Comparison of ENCODE assay signal across 21 cellular contexts in genomic region chr3:177689077-177689476, GRCh38.
DNase-seq lines count a peak whose midpoint lies in the region; ATAC-seq, FAIRE-seq and TF ChIP-seq lines count a peak whose summit lies in the region.
"Had no signal": no experiment of that assay in that cellular context is flagged by ENCODE, and none has a peak within 500 bp of the region (broad histone marks: within the 10 kb centered on the region; RNA-seq: fewer than 3 reads in every experiment).

No MANE protein-coding gene starts in this region.

- H3K36me3 ChIP-seq in Loucy (ENCODE audit: insufficient read depth, low read length) (no peaks in the 10 kb centered on the region), neuronal stem cell (replicated peaks in 1 of 2; ENCODE audit: control insufficient read depth in 2 of 2, insufficient read depth in 2 of 2, low read length in 2 of 2) (no peaks in the 10 kb centered on the region)
- H3K36me3 ChIP-seq: BE2C had no signal

- TF ChIP-seq CTCF in Loucy (conservative IDR thresholded peaks at IDR 0.05; ENCODE audit: low read length) (no peak), VCaP (conservative IDR thresholded peaks at IDR 0.05) (no peak), D721Med (IDR thresholded peaks at IDR 0.05; ENCODE audit: insufficient read depth, missing control alignments) (no peak)

- peaks cover 12% of the 10 kb centered on the region; the same call in 1 of the 2 replicates for H3F3A ChIP-seq in Loucy (ENCODE audit: low read depth)

- DNase-seq in neuronal stem cell (ENCODE audit: low spot score), result no peak
- DNase-seq in D721Med (ENCODE audit: insufficient read length, low spot score), result no peak
- DNase-seq in Right ventricle myocardium inferior (ENCODE audit: missing footprints), result no peak
- no peak for DNase-seq in NOMO-1 treated with dmso at 0.1 percent for 144 hours (lab: John Stamatoyannopoulos, UW; ENCODE audit: unreplicated experiment)
- DNase-seq: 8988T; ACHN; BE2C; C1 segment of cervical spinal cord; CD4-positive, alpha-beta memory T cell; CD4-positive, CD25-positive, alpha-beta regulatory T cell; CD8-positive, alpha-beta memory T cell; COR-L47; DMS79 treated with DMSO at 0.1 percent for 48 hours; GF-D8 had no signal

- H2BK5ac ChIP-seq in neuronal stem cell (ENCODE audit: low read length), result no peak overlapping the region

- no peak overlapping the region for H4K91ac ChIP-seq in neuronal stem cell (ENCODE audit: low read depth, low read length, poor library complexity)

- H3K27me3 ChIP-seq in Loucy (ENCODE audit: insufficient read depth, low read length, poor library complexity, severe bottlenecking) (no peaks in the 10 kb centered on the region), neuronal stem cell (ENCODE audit: control insufficient read depth in 3 of 3, insufficient read depth in 3 of 3, low read depth in 1 of 3, low read length in 3 of 3) (no peaks in the 10 kb centered on the region)
- H3K27me3 ChIP-seq: BE2C, BLaER1 had no signal

- H3K27ac ChIP-seq in VCaP (peak overlapping the region; percentile 42), neuronal stem cell (replicated peaks; ENCODE audit: low read length) (no peak overlapping the region)
- H3K27ac ChIP-seq: BLaER1 had no signal

- no peaks in the 10 kb centered on the region for H3K9me2 ChIP-seq in Loucy (replicated peaks; ENCODE audit: low read depth, low read length)

- no peak overlapping the region for H2AK5ac ChIP-seq in neuronal stem cell (ENCODE audit: low read depth, low read length)

- peak overlapping the region; percentile 51 for H3K9ac ChIP-seq in Loucy (ENCODE audit: low read depth, low read length, poor library complexity, severe bottlenecking)
- H3K9ac ChIP-seq in neuronal stem cell (ENCODE audit: low read depth, low read length, poor library complexity), result no peak overlapping the region
- H3K9ac ChIP-seq: BLaER1 had no signal

- H4K20me1 ChIP-seq in Loucy (ENCODE audit: insufficient read depth, low read length, poor library complexity, severe bottlenecking), result no peaks in the 10 kb centered on the region
- H4K20me1 ChIP-seq: BLaER1 had no signal

- no peaks in the 10 kb centered on the region for H3K79me1 ChIP-seq in neuronal stem cell (ENCODE audit: low read depth, low read length)

- intact Hi-C loops in Right ventricle myocardium inferior (cut with DNase I), result no loop called here

- H3K14ac ChIP-seq in neuronal stem cell (ENCODE audit: low read length), result no peak overlapping the region

- no peak overlapping the region for H2BK12ac ChIP-seq in neuronal stem cell (ENCODE audit: low read length)

- peak overlapping the region; percentile 31 for H3K4me2 ChIP-seq in Loucy (ENCODE audit: low read depth, low read length, poor library complexity, severe bottlenecking)
- no peak overlapping the region for H3K4me2 ChIP-seq in neuronal stem cell (ENCODE audit: insufficient read depth, low read length, poor library complexity, severe bottlenecking)

- no peak for FAIRE-seq in D721Med (lab: Jason Lieb, UNC)
- FAIRE-seq: A204.1, G401.6, GM12891, GM19239 had no signal

- H3K9me3 ChIP-seq in Loucy (ENCODE audit: insufficient read depth, low read depth, low read length) (no peaks in the 10 kb centered on the region), neuronal stem cell (replicated peaks in 1 of 2; ENCODE audit: control insufficient read depth in 2 of 2, insufficient read depth in 1 of 2, low read depth in 1 of 2, low read length in 2 of 2) (no peaks in the 10 kb centered on the region)
- H3K9me3 ChIP-seq: BE2C had no signal

- no peak overlapping the region for H4K8ac ChIP-seq in neuronal stem cell (ENCODE audit: low read depth, low read length)

- no peak overlapping the region for H3K4ac ChIP-seq in neuronal stem cell (ENCODE audit: low read length)

- H2AFZ ChIP-seq in Loucy (ENCODE audit: low read length), result no peak overlapping the region
- peak overlapping the region; percentile 12 for H2AFZ ChIP-seq in neuronal stem cell (ENCODE audit: low read length)

- H3K23ac ChIP-seq in neuronal stem cell (ENCODE audit: low read depth, low read length, poor library complexity), result no peak overlapping the region

- H3K4me3 ChIP-seq in Loucy (ENCODE audit: low read length, poor library complexity, severe bottlenecking), result no peak overlapping the region
- H3K4me3 ChIP-seq in neuronal stem cell (ENCODE audit: low read length in 2 of 2), result no peak overlapping the region
- H3K4me3 ChIP-seq: BLaER1 had no signal

- no peaks in the 10 kb centered on the region for H3K79me2 ChIP-seq in Loucy (ENCODE audit: insufficient read depth, low read length)

- no peak overlapping the region for H3K18ac ChIP-seq in neuronal stem cell (ENCODE audit: low read length)

- peaks cover 83% of the 10 kb centered on the region for H3K4me1 ChIP-seq in Loucy (ENCODE audit: insufficient read depth, low read length, poor library complexity, severe bottlenecking)
- peaks cover 2 to 6% of the 10 kb centered on the region in 2 donors for H3K4me1 ChIP-seq in neuronal stem cell (ENCODE audit: control insufficient read depth in 2 of 2, insufficient read depth in 1 of 2, low read depth in 1 of 2, low read length in 2 of 2)
- H3K4me1 ChIP-seq: BE2C had no signal

- no CpG with 5 or more reads among the region's 3 CpGs for WGBS in neuronal stem cell (ENCODE audit: extremely low coverage in 2 of 2, insufficient read length in 2 of 2, insufficient replicate concordance in 1 of 2), 2 donors

- ATAC-seq in Right ventricle myocardium inferior, result no peak

- no peak overlapping the region for H2BK120ac ChIP-seq in neuronal stem cell (ENCODE audit: low read depth, low read length)

- H2BK15ac ChIP-seq in neuronal stem cell (ENCODE audit: low read length), result no peak overlapping the region
